8 cellular contexts compared by ENCODE assay signal in the genomic region with DNA sequence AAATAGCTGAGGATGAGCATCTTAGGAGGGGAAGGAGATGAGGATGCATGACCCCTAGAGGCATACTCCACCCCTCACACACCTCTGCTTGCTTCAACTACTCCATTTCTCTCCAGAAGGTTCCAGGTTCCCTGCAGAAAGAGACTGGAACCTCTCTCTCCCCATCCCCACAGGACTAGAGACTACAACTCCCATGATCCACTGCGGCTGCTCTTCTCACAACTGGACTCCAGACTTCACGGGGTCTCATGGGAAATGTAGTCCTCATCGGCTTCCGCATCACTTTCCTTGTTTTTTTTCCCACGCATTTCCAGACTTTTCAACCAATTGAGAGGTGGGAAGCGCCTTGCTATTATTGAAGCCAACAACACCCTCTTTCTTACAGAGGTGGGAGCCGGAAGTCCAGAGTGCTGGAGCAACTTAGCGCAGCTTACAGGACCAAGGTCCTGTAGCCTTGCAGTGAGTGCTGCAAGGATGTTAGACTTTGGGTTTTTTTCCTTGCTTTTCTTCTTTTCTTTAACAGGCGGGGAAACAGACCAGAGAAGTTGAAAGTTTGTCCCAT. TPM values are rescaled to one million over a fixed set of nuclear protein-coding genes. Genes with fewer than 3 reads are reported as not detected.
A peak's percentile ranks its signal among the peaks of the same experiment; 100 is the strongest.
DNase-seq lines count a peak whose midpoint lies in the region; ATAC-seq and TF ChIP-seq lines count a peak whose summit lies in the region.

No MANE protein-coding gene starts in this region.

- H3K27me3 Mint-ChIP-seq in CD8-positive, alpha-beta memory T cell = peaks cover 59 to 68% of the 10 kb centered on the region in 2 donors
- H3K27me3 Mint-ChIP-seq in activated naive CD8-positive, alpha-beta T cell treated with anti-CD3 and anti-CD28 coated beads for 36 hours = peaks cover 72% of the 10 kb centered on the region
- H3K27me3 Mint-ChIP-seq in glutamatergic neuron (ENCODE audit: unreplicated experiment) = peaks cover 12% of the 10 kb centered on the region

- WGBS in thyroid gland, 2 donors = 2 to 7% methylated on average over 9 of the region's 9 CpGs

- peaks cover 0 to 11% (median 0%) of the 10 kb centered on the region in 3 donors for H3K36me3 Mint-ChIP-seq in CD8-positive, alpha-beta memory T cell
- peaks cover 13% of the 10 kb centered on the region for H3K36me3 Mint-ChIP-seq in activated naive CD8-positive, alpha-beta T cell treated with anti-CD3 and anti-CD28 coated beads for 36 hours
- H3K36me3 Mint-ChIP-seq in glutamatergic neuron (ENCODE audit: unreplicated experiment) = peaks cover 12% of the 10 kb centered on the region

- peak overlapping the region in 1 of 8 donors; percentile 19 for H3K27ac Mint-ChIP-seq in CD8-positive, alpha-beta memory T cell
- H3K27ac Mint-ChIP-seq in activated naive CD8-positive, alpha-beta T cell treated with anti-CD3 and anti-CD28 coated beads for 36 hours = no peak overlapping the region
- peak overlapping the region; percentile 11 for H3K27ac Mint-ChIP-seq in glutamatergic neuron (ENCODE audit: unreplicated experiment)

- POLR2A ChIA-PET in CD8-positive, alpha-beta memory T cell (lab: Charles Lee) = no interaction called here

- no peak for TF ChIP-seq POLR2A in thyroid gland (IDR thresholded peaks at IDR 0.05)

- peak overlapping the region; percentile 9 to 87 (median 81) for H3K4me3 Mint-ChIP-seq in CD8-positive, alpha-beta memory T cell
- peak overlapping the region; percentile 43 for H3K4me3 Mint-ChIP-seq in activated naive CD8-positive, alpha-beta T cell treated with anti-CD3 and anti-CD28 coated beads for 36 hours
- peak overlapping the region; percentile 89 for H3K4me3 Mint-ChIP-seq in glutamatergic neuron (ENCODE audit: unreplicated experiment)

- no peaks in the 10 kb centered on the region for H3K36me3 ChIP-seq in CD8-positive, alpha-beta memory T cell (ENCODE audit: insufficient read depth, low read length)
- no peaks in the 10 kb centered on the region for H3K36me3 ChIP-seq in thyroid gland

- H3K27me3 ChIP-seq in CD8-positive, alpha-beta memory T cell (ENCODE audit: insufficient read depth, low read length, poor library complexity, severe bottlenecking) = peaks cover 24% of the 10 kb centered on the region
- H3K27me3 ChIP-seq in thyroid gland = peaks cover 13% of the 10 kb centered on the region

- no peak overlapping the region for H3K27ac ChIP-seq in CD8-positive, alpha-beta memory T cell (ENCODE audit: low read depth, low read length)
- H3K27ac ChIP-seq in thyroid gland = no peak overlapping the region

- H3K9me3 Mint-ChIP-seq in CD8-positive, alpha-beta memory T cell = peaks cover 0 to 14% (median 13%) of the 10 kb centered on the region in 5 donors
- H3K9me3 Mint-ChIP-seq in activated naive CD8-positive, alpha-beta T cell treated with anti-CD3 and anti-CD28 coated beads for 36 hours = peaks cover 13% of the 10 kb centered on the region
- H3K9me3 Mint-ChIP-seq in glutamatergic neuron (ENCODE audit: unreplicated experiment) = peaks cover 11% of the 10 kb centered on the region

- H3K9me3 ChIP-seq in CD8-positive, alpha-beta memory T cell (ENCODE audit: low read length) = no peaks in the 10 kb centered on the region
- H3K9me3 ChIP-seq in thyroid gland = no peaks in the 10 kb centered on the region

- DNase-seq in CD8-positive, alpha-beta memory T cell = peak; percentile 40 to 67 (median 49)
- DNase-seq in KBM-7 (peak; percentile 76), glutamatergic neuron (peak; percentile 76), omental fat pad (ENCODE audit: low spot score) (peak; percentile 60), thyroid gland (peak; percentile 56 to 58)
- peak; percentile 53 for DNase-seq in activated naive CD8-positive, alpha-beta T cell treated with anti-CD3 and anti-CD28 coated beads for 36 hours

- in situ Hi-C loops in KBM-7 (cut with MboI; ENCODE audit: low pct_unique_long_range_greater_than_20kb, low sequenced_read_pairs) = no loop called here

- peaks cover 21 to 32% (median 27%) of the 10 kb centered on the region in 3 donors for H3K4me1 Mint-ChIP-seq in CD8-positive, alpha-beta memory T cell
- H3K4me1 Mint-ChIP-seq in activated naive CD8-positive, alpha-beta T cell treated with anti-CD3 and anti-CD28 coated beads for 36 hours = peaks cover 22% of the 10 kb centered on the region
- peaks cover 8% of the 10 kb centered on the region for H3K4me1 Mint-ChIP-seq in glutamatergic neuron (ENCODE audit: low read depth, unreplicated experiment)

- no peak for TF ChIP-seq CTCF in glutamatergic neuron (IDR thresholded peaks at IDR 0.05; ENCODE audit: partially characterized antibody, unreplicated experiment)
- no peak for TF ChIP-seq CTCF in omental fat pad (IDR thresholded peaks at IDR 0.05)
- no peak for TF ChIP-seq CTCF in thyroid gland (IDR thresholded peaks at IDR 0.05)

- CTCF ChIA-PET in CD8-positive, alpha-beta memory T cell (lab: Charles Lee) = interaction anchor here (1.0 kb wide), 1 partner anchor 46 kb away, joined by 3 read pairs; no protein-coding TSS in a partner anchor

- ATAC-seq in SK-N-SH treated with all-trans-retinoic acid at 6 μM for 48 hours = peak; percentile 48
- ATAC-seq in omental fat pad (ENCODE audit: low FRiP score) = peak; percentile 46
- no peak for ATAC-seq in HG03354 (IDR thresholded peaks at IDR 0.05; ENCODE audit: poor library complexity, severe bottlenecking, unreplicated experiment)

- peaks cover 8% of the 10 kb centered on the region for H3K4me1 ChIP-seq in CD8-positive, alpha-beta memory T cell (ENCODE audit: insufficient read depth, low read length)
- H3K4me1 ChIP-seq in thyroid gland = peaks cover 0 to 17% of the 10 kb centered on the region in 2 donors

- H3K4me3 ChIP-seq in CD8-positive, alpha-beta memory T cell (ENCODE audit: low read length) = peak overlapping the region; percentile 13
- H3K4me3 ChIP-seq in thyroid gland (replicated peaks in 1 of 3) = no peak overlapping the region

- intact Hi-C loops in thyroid gland (cut with DNase I) = no loop called here

TF ChIP-seq in SK-N-SH treated with all-trans-retinoic acid at 6 μM for 48 hours, 23 proteins besides CTCF, POLR2A, EP300 and RAD21:
- TF ChIP-seq ZC3H10 (CRISPR knock-in tag; IDR thresholded peaks at IDR 0.05) (no peak), ZNF70 (CRISPR knock-in tag; IDR thresholded peaks at IDR 0.05) (no peak), ZFP3 (CRISPR knock-in tag; IDR thresholded peaks at IDR 0.05) (no peak)
- TF ChIP-seq, protein P1, sequence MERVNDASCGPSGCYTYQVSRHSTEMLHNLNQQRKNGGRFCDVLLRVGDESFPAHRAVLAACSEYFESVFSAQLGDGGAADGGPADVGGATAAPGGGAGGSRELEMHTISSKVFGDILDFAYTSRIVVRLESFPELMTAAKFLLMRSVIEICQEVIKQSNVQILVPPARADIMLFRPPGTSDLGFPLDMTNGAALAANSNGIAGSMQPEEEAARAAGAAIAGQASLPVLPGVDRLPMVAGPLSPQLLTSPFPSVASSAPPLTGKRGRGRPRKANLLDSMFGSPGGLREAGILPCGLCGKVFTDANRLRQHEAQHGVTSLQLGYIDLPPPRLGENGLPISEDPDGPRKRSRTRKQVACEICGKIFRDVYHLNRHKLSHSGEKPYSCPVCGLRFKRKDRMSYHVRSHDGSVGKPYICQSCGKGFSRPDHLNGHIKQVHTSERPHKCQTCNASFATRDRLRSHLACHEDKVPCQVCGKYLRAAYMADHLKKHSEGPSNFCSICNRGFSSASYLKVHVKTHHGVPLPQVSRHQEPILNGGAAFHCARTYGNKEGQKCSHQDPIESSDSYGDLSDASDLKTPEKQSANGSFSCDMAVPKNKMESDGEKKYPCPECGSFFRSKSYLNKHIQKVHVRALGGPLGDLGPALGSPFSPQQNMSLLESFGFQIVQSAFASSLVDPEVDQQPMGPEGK (CRISPR knock-in tag; IDR thresholded peaks at IDR 0.05; ENCODE audit: borderline replicate concordance) = no peak

RNA-seq across cellular contexts. Expression of a gene that starts 13.9 kb away (rescaled TPM):
- not detected for total RNA-seq in CD8-positive, alpha-beta memory T cell
- polyA plus RNA-seq in CD8-positive, alpha-beta memory T cell = not detected
- not detected for total RNA-seq in activated naive CD8-positive, alpha-beta T cell treated with anti-CD3 and anti-CD28 coated beads for 36 hours
- total RNA-seq in glutamatergic neuron (ENCODE audit: unreplicated experiment) = 0.74 TPM
- not detected for total RNA-seq in omental fat pad
- not detected for total RNA-seq in thyroid gland

RNA-seq across cellular contexts. Expression of a gene that starts 14.8 kb away (rescaled TPM):
- not detected for total RNA-seq in CD8-positive, alpha-beta memory T cell
- not detected for polyA plus RNA-seq in CD8-positive, alpha-beta memory T cell
- total RNA-seq in activated naive CD8-positive, alpha-beta T cell treated with anti-CD3 and anti-CD28 coated beads for 36 hours = not detected
- total RNA-seq in glutamatergic neuron (ENCODE audit: unreplicated experiment) (4.3 TPM), omental fat pad (not detected), thyroid gland (not detected)
